ENCODE assay signal across 14 cellular contexts in the genomic region with DNA sequence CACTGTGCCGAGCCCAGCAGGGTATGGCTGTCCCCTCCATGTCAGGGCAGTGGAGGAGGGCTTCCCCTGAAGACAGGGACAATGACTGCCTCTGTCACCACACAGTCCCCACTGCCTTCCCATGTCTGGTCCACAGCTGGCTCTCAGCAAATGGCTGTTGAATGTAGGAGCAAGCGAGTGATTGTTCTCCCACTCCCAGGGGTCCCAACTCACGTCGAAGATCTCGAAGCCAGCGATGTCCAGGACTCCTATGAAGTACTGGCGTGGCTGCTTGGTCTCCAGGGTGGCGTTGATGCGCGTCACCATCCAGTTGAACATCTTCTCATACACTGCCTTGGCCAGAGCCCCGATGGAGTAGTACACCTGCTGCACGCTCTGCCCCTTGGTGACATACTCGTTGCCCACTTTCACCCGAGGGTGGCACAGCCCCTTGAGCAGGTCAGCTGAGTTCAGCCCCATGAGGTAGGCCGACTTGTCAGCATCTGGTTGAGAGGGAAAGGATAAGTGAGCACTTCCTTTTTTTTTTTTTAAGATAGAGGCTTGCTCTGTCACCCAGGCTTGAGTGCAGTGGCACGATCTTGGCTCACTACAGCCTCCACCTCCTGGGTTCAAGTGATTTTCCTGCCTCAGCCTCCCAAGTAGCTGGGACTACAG. TPM values are rescaled to one million over a fixed set of nuclear protein-coding genes. Genes with fewer than 3 reads are reported as not detected.
"Had no signal": no experiment of that assay in that cellular context is flagged by ENCODE, and none has a peak within 500 bp of the region (broad histone marks: within the 10 kb centered on the region; RNA-seq: fewer than 3 reads in every experiment).

No MANE protein-coding gene starts in this region.

RNA-seq across cellular contexts. Expression of a gene that starts 7.5 kb away (rescaled TPM):
- total RNA-seq: breast epithelium, dermis microvascular lymphatic vessel endothelial cell, esophagus squamous epithelium, mammary epithelial cell, mucosa of gallbladder, renal cortical epithelial cell, sigmoid colon, vagina had no signal

RNA-seq across cellular contexts. Expression of a gene that starts 23.8 kb away (rescaled TPM):
- total RNA-seq: activated naive CD4-positive, alpha-beta T cell treated with anti-CD3 and anti-CD28 coated beads, Interleukin-2, amount 50 U/mL, for 72 hours; dermis microvascular lymphatic vessel endothelial cell; esophagus squamous epithelium; mammary epithelial cell; progenitor cell of endocrine pancreas; renal cortical epithelial cell; vagina had no signal

RNA-seq across cellular contexts. Expression of a gene that starts 28.0 kb away (rescaled TPM):
- total RNA-seq: activated naive CD4-positive, alpha-beta T cell treated with anti-CD3 and anti-CD28 coated beads, Interleukin-2, amount 50 U/mL, for 72 hours; activated T-cell treated with anti-CD3 and anti-CD28 coated beads, Interleukin-2, amount 50 U/mL, for 72 hours; breast epithelium; colonic mucosa; dermis microvascular lymphatic vessel endothelial cell; esophagus squamous epithelium; liver; mammary epithelial cell; mucosa of gallbladder; ovary; progenitor cell of endocrine pancreas; renal cortical epithelial cell; sigmoid colon; vagina had no signal

RNA-seq across cellular contexts. Expression of a gene that starts 34.8 kb away (rescaled TPM):
- total RNA-seq: activated naive CD4-positive, alpha-beta T cell treated with anti-CD3 and anti-CD28 coated beads, Interleukin-2, amount 50 U/mL, for 72 hours; breast epithelium; dermis microvascular lymphatic vessel endothelial cell; esophagus squamous epithelium; mammary epithelial cell; progenitor cell of endocrine pancreas; renal cortical epithelial cell; vagina had no signal

RNA-seq across cellular contexts. Expression of a gene that starts 35.7 kb away (rescaled TPM):
- total RNA-seq: dermis microvascular lymphatic vessel endothelial cell had no signal
